Comparison of ENCODE assay signal across 8 cellular contexts in the genomic region with DNA sequence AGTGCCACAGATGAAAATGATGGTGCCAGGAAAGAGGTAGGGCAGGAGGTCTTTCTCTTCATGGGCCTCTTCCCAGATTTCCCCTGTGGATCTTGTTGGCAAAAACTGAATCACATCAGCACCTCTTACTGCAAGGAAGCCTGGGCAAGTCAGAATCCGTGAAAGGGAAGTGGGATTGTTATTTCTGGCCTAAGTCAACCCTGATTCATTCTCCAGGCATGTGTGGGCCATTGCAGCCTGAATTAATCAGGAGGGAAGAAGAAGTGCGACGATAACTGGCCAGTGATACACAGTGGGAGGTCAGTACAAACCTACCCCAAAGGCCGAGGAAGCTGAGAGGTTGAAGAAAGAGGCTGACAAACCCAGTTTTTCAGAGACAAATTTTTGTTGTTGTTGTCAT. TPM values are rescaled to one million over a fixed set of nuclear protein-coding genes. Genes with fewer than 3 reads are reported as not detected.
DNase-seq lines count a peak whose midpoint lies in the region; ATAC-seq and TF ChIP-seq lines count a peak whose summit lies in the region.

No MANE protein-coding gene starts in this region.

- no peak overlapping the region; the same call in 1 of the 2 replicates for H3K9ac ChIP-seq in HCT116 (ENCODE audit: low read length)

- BruUV-seq in HCT116 (replicated peaks; lab: Mats Ljungman, UMichigan): no TSS peak

- intact Hi-C loops in HCT116 (cut with micrococcal nuclease): no loop called here

- CTCF ChIA-PET in HCT116 (lab: Charles Lee): no interaction called here

- no peak for TF ChIP-seq POLR2A in HCT116 (IDR thresholded peaks at IDR 0.05; ENCODE audit: borderline replicate concordance, extremely low read depth, insufficient read depth, insufficient read length)

- H3K79me2 ChIP-seq in HCT116 (ENCODE audit: insufficient read depth, low read length): no peaks in the 10 kb centered on the region

- H2AFZ ChIP-seq in HCT116 (ENCODE audit: low read depth, low read length, poor library complexity, severe bottlenecking): peak overlapping the region; percentile 54

- no peak overlapping the region for H3K4me3 ChIP-seq in HCT116 (replicated peaks in 1 of 2; ENCODE audit: low read depth in 1 of 2, low read length in 2 of 2)

- no peak for TF ChIP-seq RAD21 in HCT116 (IDR thresholded peaks at IDR 0.05; ENCODE audit: low read depth)

- no peaks in the 10 kb centered on the region for H3K9me2 ChIP-seq in HCT116 (ENCODE audit: insufficient read depth)

- peaks cover 9 to 18% of the 10 kb centered on the region in 2 experiments; a peak in 3 of 4 replicates for H3K4me1 ChIP-seq in HCT116 (ENCODE audit: control insufficient read depth in 1 of 2, insufficient read depth in 2 of 2, low read length in 2 of 2)

- DNase-seq in HCT116 (ENCODE audit: low read depth, low spot score) (no peak), T1000 (lab: John Stamatoyannopoulos, UW) (peak; percentile 77), globus pallidus (ENCODE audit: low spot score) (peak; percentile 48), smooth muscle cell of the brain vasculature (ENCODE audit: low read depth, low spot score) (peak; percentile 83), DMS79 treated with DMSO at 0.1 percent for 48 hours (lab: John Stamatoyannopoulos, UW) (no peak), HuH-7 (ENCODE audit: low spot score) (no peak), hippocampal formation (lab: John Stamatoyannopoulos, UW) (no peak)
- no peak for DNase-seq in activated CD4-positive, alpha-beta T cell treated with anti-CD3 and anti-CD28 coated beads, Interleukin-2, amount 50 U/mL, for 1 hour

- no peaks in the 10 kb centered on the region for H3K36me3 ChIP-seq in HCT116 (ENCODE audit: control insufficient read depth in 1 of 2, insufficient read depth in 2 of 2, low read length in 2 of 2)

- ATAC-seq in HCT116: peak; percentile 73; the same call in 1 of the 2 replicates

- no peaks in the 10 kb centered on the region for H3K27me3 ChIP-seq in HCT116 (ENCODE audit: insufficient read depth, low read length)

- POLR2A ChIA-PET in HCT116 (lab: Charles Lee): no interaction called here

- no peaks in the 10 kb centered on the region for H4K20me1 ChIP-seq in HCT116 (ENCODE audit: insufficient read depth)

- no peak for TF ChIP-seq CTCF in HCT116 (IDR thresholded peaks at IDR 0.05 in 2 of 3, conservative IDR thresholded peaks at IDR 0.05 in 1 of 3; ENCODE audit: borderline replicate concordance in 1 of 3, insufficient read depth in 1 of 3, low read depth in 2 of 3, low read length in 2 of 3)

- no peak overlapping the region for H3K27ac ChIP-seq in HCT116 (ENCODE audit: low read depth, low read length)

- RAD21 ChIA-PET in HCT116 (lab: Charles Lee; ENCODE audit: low non-redundant PET in 1 of 2, low total read pairs in 2 of 2, uncharacterized antibody in 2 of 2, unreplicated experiment in 2 of 2): no interaction called here

- H3K9me3 ChIP-seq in HCT116 (ENCODE audit: control insufficient read depth in 1 of 2, insufficient read depth in 1 of 2, low read depth in 1 of 2, low read length in 2 of 2): no peaks in the 10 kb centered on the region

- H3K4me2 ChIP-seq in HCT116 (ENCODE audit: low read length): peak overlapping the region; percentile 52

TF ChIP-seq in HCT116, 20 proteins besides CTCF, POLR2A, EP300 and RAD21:
- TF ChIP-seq, protein P1, sequence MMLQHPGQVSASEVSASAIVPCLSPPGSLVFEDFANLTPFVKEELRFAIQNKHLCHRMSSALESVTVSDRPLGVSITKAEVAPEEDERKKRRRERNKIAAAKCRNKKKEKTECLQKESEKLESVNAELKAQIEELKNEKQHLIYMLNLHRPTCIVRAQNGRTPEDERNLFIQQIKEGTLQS (IDR thresholded peaks at IDR 0.05): no peak
- TF ChIP-seq POLR2AphosphoS5 (IDR thresholded peaks at IDR 0.05; ENCODE audit: low read depth, low read length) (peak; percentile 24; the same call in 1 of the 2 replicates), TCF7L2 (IDR thresholded peaks at IDR 0.05; ENCODE audit: borderline replicate concordance, extremely low read depth, insufficient read depth, insufficient read length) (no peak), EZH2 (IDR thresholded peaks at IDR 0.05) (no peak), ZFX (IDR thresholded peaks at IDR 0.05) (no peak), CBX3 (IDR thresholded peaks at IDR 0.05; ENCODE audit: low read depth) (peak; percentile 26; the same call in 1 of the 2 replicates), EZH2phosphoT487 (IDR thresholded peaks at IDR 0.05; ENCODE audit: borderline replicate concordance) (no peak), SRF (IDR thresholded peaks at IDR 0.05; ENCODE audit: low read depth) (no peak), ELF1 (IDR thresholded peaks at IDR 0.05; ENCODE audit: borderline replicate concordance, low read depth) (no peak), ZNF274 (IDR thresholded peaks at IDR 0.05; ENCODE audit: low read depth, low read length) (no peak), SIN3A (IDR thresholded peaks at IDR 0.05; ENCODE audit: low read depth) (no peak), YY1 (IDR thresholded peaks at IDR 0.05; ENCODE audit: extremely low read depth, insufficient replicate concordance, low read depth, low read length) (no peak), EGR1 (IDR thresholded peaks at IDR 0.05; ENCODE audit: low read depth) (no peak), CEBPB (IDR thresholded peaks at IDR 0.05; ENCODE audit: low read depth) (0 out of 2 replicates have a peak, but pooled peaks have one; percentile 8), JUND (IDR thresholded peaks at IDR 0.05) (peak; percentile 34), SP1 (IDR thresholded peaks at IDR 0.05; ENCODE audit: low read depth) (peak; percentile 23), FOSL1 (IDR thresholded peaks at IDR 0.05; ENCODE audit: low read depth) (peak; percentile 28; the same call in 1 of the 2 replicates)
- TF ChIP-seq, protein P2, sequence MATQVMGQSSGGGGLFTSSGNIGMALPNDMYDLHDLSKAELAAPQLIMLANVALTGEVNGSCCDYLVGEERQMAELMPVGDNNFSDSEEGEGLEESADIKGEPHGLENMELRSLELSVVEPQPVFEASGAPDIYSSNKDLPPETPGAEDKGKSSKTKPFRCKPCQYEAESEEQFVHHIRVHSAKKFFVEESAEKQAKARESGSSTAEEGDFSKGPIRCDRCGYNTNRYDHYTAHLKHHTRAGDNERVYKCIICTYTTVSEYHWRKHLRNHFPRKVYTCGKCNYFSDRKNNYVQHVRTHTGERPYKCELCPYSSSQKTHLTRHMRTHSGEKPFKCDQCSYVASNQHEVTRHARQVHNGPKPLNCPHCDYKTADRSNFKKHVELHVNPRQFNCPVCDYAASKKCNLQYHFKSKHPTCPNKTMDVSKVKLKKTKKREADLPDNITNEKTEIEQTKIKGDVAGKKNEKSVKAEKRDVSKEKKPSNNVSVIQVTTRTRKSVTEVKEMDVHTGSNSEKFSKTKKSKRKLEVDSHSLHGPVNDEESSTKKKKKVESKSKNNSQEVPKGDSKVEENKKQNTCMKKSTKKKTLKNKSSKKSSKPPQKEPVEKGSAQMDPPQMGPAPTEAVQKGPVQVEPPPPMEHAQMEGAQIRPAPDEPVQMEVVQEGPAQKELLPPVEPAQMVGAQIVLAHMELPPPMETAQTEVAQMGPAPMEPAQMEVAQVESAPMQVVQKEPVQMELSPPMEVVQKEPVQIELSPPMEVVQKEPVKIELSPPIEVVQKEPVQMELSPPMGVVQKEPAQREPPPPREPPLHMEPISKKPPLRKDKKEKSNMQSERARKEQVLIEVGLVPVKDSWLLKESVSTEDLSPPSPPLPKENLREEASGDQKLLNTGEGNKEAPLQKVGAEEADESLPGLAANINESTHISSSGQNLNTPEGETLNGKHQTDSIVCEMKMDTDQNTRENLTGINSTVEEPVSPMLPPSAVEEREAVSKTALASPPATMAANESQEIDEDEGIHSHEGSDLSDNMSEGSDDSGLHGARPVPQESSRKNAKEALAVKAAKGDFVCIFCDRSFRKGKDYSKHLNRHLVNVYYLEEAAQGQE (IDR thresholded peaks at IDR 0.05; ENCODE audit: low read depth): no peak
- TF ChIP-seq, protein P3, sequence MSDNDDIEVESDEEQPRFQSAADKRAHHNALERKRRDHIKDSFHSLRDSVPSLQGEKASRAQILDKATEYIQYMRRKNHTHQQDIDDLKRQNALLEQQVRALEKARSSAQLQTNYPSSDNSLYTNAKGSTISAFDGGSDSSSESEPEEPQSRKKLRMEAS (IDR thresholded peaks at IDR 0.05): peak; percentile 69
- TF ChIP-seq, protein P4, sequence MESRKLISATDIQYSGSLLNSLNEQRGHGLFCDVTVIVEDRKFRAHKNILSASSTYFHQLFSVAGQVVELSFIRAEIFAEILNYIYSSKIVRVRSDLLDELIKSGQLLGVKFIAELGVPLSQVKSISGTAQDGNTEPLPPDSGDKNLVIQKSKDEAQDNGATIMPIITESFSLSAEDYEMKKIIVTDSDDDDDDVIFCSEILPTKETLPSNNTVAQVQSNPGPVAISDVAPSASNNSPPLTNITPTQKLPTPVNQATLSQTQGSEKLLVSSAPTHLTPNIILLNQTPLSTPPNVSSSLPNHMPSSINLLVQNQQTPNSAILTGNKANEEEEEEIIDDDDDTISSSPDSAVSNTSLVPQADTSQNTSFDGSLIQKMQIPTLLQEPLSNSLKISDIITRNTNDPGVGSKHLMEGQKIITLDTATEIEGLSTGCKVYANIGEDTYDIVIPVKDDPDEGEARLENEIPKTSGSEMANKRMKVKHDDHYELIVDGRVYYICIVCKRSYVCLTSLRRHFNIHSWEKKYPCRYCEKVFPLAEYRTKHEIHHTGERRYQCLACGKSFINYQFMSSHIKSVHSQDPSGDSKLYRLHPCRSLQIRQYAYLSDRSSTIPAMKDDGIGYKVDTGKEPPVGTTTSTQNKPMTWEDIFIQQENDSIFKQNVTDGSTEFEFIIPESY (IDR thresholded peaks at IDR 0.05; ENCODE audit: extremely low read depth, insufficient replicate concordance, low read length): no peak
TF ChIP-seq in HCT116: peak in this region for 7.

RNA-seq across cellular contexts. Expression of a gene that starts 17.9 kb away (rescaled TPM):
- 85.6 TPM for total RNA-seq in HCT116 (2021; ENCODE audit: unreplicated experiment)
- 161 and 187 TPM in 2 replicates for polyA plus RNA-seq in HCT116 (2012)

RNA-seq across cellular contexts. Expression of a gene that starts 27.3 kb away (rescaled TPM):
- total RNA-seq in HCT116 (2021; ENCODE audit: unreplicated experiment): 29.6 TPM
- 26.0 and 29.4 TPM in 2 replicates for polyA plus RNA-seq in HCT116 (2012)

Comparison
In these comparisons a context has a peak if more than half of its experiments do, and no peak if none do; other contexts are left out.
1. DNase-seq: peak in T1000 (single experiment), globus pallidus (single experiment) and smooth muscle cell of the brain vasculature (single experiment); none in HCT116 (single experiment), DMS79 treated with DMSO at 0.1 percent for 48 hours (single experiment), activated CD4-positive, alpha-beta T cell treated with anti-CD3 and anti-CD28 coated beads, Interleukin-2, amount 50 U/mL, for 1 hour (single experiment), HuH-7 (single experiment) and hippocampal formation (0 of 2).